Comparison of ENCODE assay signal across 9 cellular contexts in the genomic region with DNA sequence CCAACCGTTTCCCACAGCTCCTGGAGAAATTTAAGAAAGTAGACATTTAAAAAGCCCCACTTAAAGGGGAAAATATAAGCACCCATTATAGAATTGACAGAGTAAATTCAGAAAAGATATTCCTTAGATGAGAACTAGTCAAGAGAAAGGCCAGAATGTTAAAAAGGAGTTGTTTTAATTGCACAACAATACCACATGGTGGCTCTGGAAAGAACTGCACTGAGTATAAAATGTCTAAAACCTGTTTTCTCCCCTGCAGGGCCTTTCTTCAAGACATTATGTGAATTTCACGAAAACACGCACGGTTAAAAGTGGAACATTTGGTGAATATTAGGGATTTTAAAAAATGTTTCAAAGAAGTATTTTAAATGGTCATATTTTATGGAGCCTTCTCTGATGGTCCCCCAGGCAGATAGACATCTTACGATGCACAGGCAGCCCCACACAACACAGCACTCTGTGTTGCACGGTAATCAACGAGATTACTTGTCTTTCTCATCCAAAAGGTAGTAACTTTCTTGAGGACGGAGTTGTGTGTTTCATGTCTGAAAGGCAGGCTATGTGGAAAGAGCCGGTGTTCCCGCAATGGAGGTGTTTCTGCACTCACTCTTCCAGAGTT.
DNase-seq lines count a peak whose midpoint lies in the region; ATAC-seq and TF ChIP-seq lines count a peak whose summit lies in the region.
"Had no signal": no experiment of that assay in that cellular context is flagged by ENCODE, and none has a peak within 500 bp of the region (broad histone marks: within the 10 kb centered on the region; RNA-seq: fewer than 3 reads in every experiment).

No MANE protein-coding gene starts in this region.

- no peaks in the 10 kb centered on the region for H3K36me3 Mint-ChIP-seq in activated T-helper 1 cell treated with anti-CD3 and anti-CD28 coated beads, Interleukin-12 subunit alpha, Interleukin-12 subunit beta, Interleukin-2, Interleukin-4 antibody, amounts not matched to agents 30 ng/mL and 10 ng/mL and 1 ng/mL, durations not matched to agents 14 hours and 24 hours and 36 hours (ENCODE audit: low read depth)

- 57% methylated on average over 10 of the region's 10 CpGs for WGBS in prostate gland

- H3K79me2 ChIP-seq in OCI-LY7 (ENCODE audit: insufficient read depth, low read depth, low read length) = no peaks in the 10 kb centered on the region

- H3K27ac ChIP-seq in OCI-LY7 (ENCODE audit: low read depth, low read length, poor library complexity, severe bottlenecking) (no peak overlapping the region), prostate gland (no peak overlapping the region)

- DNase-seq in GM06990 (ENCODE audit: extremely low read depth, insufficient read length) (no peak), OCI-LY7 (ENCODE audit: low spot score) (no peak), fibroblast of gingiva (ENCODE audit: low read depth) (peak; percentile 39), prostate gland (ENCODE audit: low spot score) (no peak)
- no peak for DNase-seq in activated T-helper 1 cell treated with anti-CD3 and anti-CD28 coated beads, Interleukin-12 subunit alpha, Interleukin-12 subunit beta, Interleukin-2, Interleukin-4 antibody, amounts not matched to agents 30 ng/mL and 10 ng/mL and 1 ng/mL, durations not matched to agents 14 hours and 24 hours and 36 hours (ENCODE audit: low spot score)
- DNase-seq: right cardiac atrium had no signal

- peak; percentile 28 for TF ChIP-seq CTCF in GM06990 (IDR thresholded peaks at IDR 0.05; ENCODE audit: insufficient read depth, low read length, poor library complexity, severe bottlenecking)
- TF ChIP-seq CTCF in OCI-LY7 (conservative IDR thresholded peaks at IDR 0.05; ENCODE audit: low read length) = peak; percentile 53; the same call in 1 of the 2 replicates
- peak in 3 of 4 experiments; percentile 9 to 52 (median 46) for TF ChIP-seq CTCF in prostate gland (IDR thresholded peaks at IDR 0.05)

- H2AFZ ChIP-seq in OCI-LY7 (ENCODE audit: low read length) = no peak overlapping the region

- H3K4me1 Mint-ChIP-seq in activated T-helper 1 cell treated with anti-CD3 and anti-CD28 coated beads, Interleukin-12 subunit alpha, Interleukin-12 subunit beta, Interleukin-2, Interleukin-4 antibody, amounts not matched to agents 30 ng/mL and 10 ng/mL and 1 ng/mL, durations not matched to agents 14 hours and 24 hours and 36 hours (ENCODE audit: low read depth) = no peaks in the 10 kb centered on the region

- no peak overlapping the region for H3K4me2 ChIP-seq in OCI-LY7 (ENCODE audit: low read length)

- POLR2A ChIA-PET in OCI-LY7 (lab: Charles Lee) = no interaction called here

- H3K9me3 ChIP-seq in OCI-LY7 (ENCODE audit: low read length) (no peaks in the 10 kb centered on the region), prostate gland (no peaks in the 10 kb centered on the region)

- H3K4me3 Mint-ChIP-seq in activated T-helper 1 cell treated with anti-CD3 and anti-CD28 coated beads, Interleukin-12 subunit alpha, Interleukin-12 subunit beta, Interleukin-2, Interleukin-4 antibody, amounts not matched to agents 30 ng/mL and 10 ng/mL and 1 ng/mL, durations not matched to agents 14 hours and 24 hours and 36 hours = no peak overlapping the region

- BruUV-seq in OCI-LY7 (replicated peaks; lab: Mats Ljungman, UMichigan) = no TSS peak

- no peak for ATAC-seq in HG02571 (IDR thresholded peaks at IDR 0.05; ENCODE audit: unreplicated experiment)
- ATAC-seq in GM18505 (IDR thresholded peaks at IDR 0.05; ENCODE audit: unreplicated experiment) = no peak
- no peak for ATAC-seq in GM18868 (IDR thresholded peaks at IDR 0.05; ENCODE audit: unreplicated experiment)

- H3K36me3 ChIP-seq in GM06990 (ENCODE audit: control insufficient read depth, insufficient read depth, low read length) (no peaks in the 10 kb centered on the region), OCI-LY7 (ENCODE audit: insufficient read depth, low read length) (no peaks in the 10 kb centered on the region), prostate gland (no peaks in the 10 kb centered on the region)

- H3K4me3 ChIP-seq in GM06990 (replicated peaks; ENCODE audit: low read depth, low read length) (no peak overlapping the region), OCI-LY7 (ENCODE audit: low read depth, low read length, poor library complexity, severe bottlenecking) (no peak overlapping the region), prostate gland (no peak overlapping the region)

- TF ChIP-seq POLR2A in prostate gland (IDR thresholded peaks at IDR 0.05) (no peak), GM18505 (IDR thresholded peaks at IDR 0.05; ENCODE audit: borderline replicate concordance, extremely low read depth, insufficient read depth, insufficient read length) (no peak)

- no peaks in the 10 kb centered on the region for H3K9me2 ChIP-seq in OCI-LY7 (ENCODE audit: insufficient read depth, low read length)

- H3K27me3 ChIP-seq in GM06990 (replicated peaks; ENCODE audit: control insufficient read depth, insufficient read depth, low read length) (no peaks in the 10 kb centered on the region; the same call in 1 of the 2 replicates), prostate gland (replicated peaks; ENCODE audit: insufficient read depth) (no peaks in the 10 kb centered on the region)

- H3K27ac Mint-ChIP-seq in activated T-helper 1 cell treated with anti-CD3 and anti-CD28 coated beads, Interleukin-12 subunit alpha, Interleukin-12 subunit beta, Interleukin-2, Interleukin-4 antibody, amounts not matched to agents 30 ng/mL and 10 ng/mL and 1 ng/mL, durations not matched to agents 14 hours and 24 hours and 36 hours = no peak overlapping the region

- intact Hi-C loops in OCI-LY7 (cut with micrococcal nuclease; ENCODE audit: unreplicated experiment) = no loop called here
- intact Hi-C loops in prostate gland (cut with DNase I) = loop anchor here (5.0 kb wide), 1 partner anchor 834 kb away; no protein-coding TSS in a partner anchor
- intact Hi-C loops in activated T-helper 1 cell treated with anti-CD3 and anti-CD28 coated beads, Interleukin-12 subunit alpha, Interleukin-12 subunit beta, Interleukin-2, Interleukin-4 antibody, amounts not matched to agents 30 ng/mL and 10 ng/mL and 1 ng/mL, durations not matched to agents 14 hours and 24 hours and 36 hours (cut with micrococcal nuclease) = no loop called here

- H3K4me1 ChIP-seq in OCI-LY7 (ENCODE audit: insufficient read depth, low read length, poor library complexity, severe bottlenecking) (no peaks in the 10 kb centered on the region), prostate gland (replicated peaks) (no peaks in the 10 kb centered on the region)

- no peaks in the 10 kb centered on the region for H3K9me3 Mint-ChIP-seq in activated T-helper 1 cell treated with anti-CD3 and anti-CD28 coated beads, Interleukin-12 subunit alpha, Interleukin-12 subunit beta, Interleukin-2, Interleukin-4 antibody, amounts not matched to agents 30 ng/mL and 10 ng/mL and 1 ng/mL, durations not matched to agents 14 hours and 24 hours and 36 hours

- no peaks in the 10 kb centered on the region for H3K27me3 Mint-ChIP-seq in activated T-helper 1 cell treated with anti-CD3 and anti-CD28 coated beads, Interleukin-12 subunit alpha, Interleukin-12 subunit beta, Interleukin-2, Interleukin-4 antibody, amounts not matched to agents 30 ng/mL and 10 ng/mL and 1 ng/mL, durations not matched to agents 14 hours and 24 hours and 36 hours (ENCODE audit: insufficient read depth)

- H4K20me1 ChIP-seq in OCI-LY7 (ENCODE audit: insufficient read depth, low read length) = no peaks in the 10 kb centered on the region

- CTCF ChIA-PET in OCI-LY7 (lab: Charles Lee; ENCODE audit: unreplicated experiment) = no interaction called here
